1 cellular context compared by ENCODE assay signal in the genomic region with DNA sequence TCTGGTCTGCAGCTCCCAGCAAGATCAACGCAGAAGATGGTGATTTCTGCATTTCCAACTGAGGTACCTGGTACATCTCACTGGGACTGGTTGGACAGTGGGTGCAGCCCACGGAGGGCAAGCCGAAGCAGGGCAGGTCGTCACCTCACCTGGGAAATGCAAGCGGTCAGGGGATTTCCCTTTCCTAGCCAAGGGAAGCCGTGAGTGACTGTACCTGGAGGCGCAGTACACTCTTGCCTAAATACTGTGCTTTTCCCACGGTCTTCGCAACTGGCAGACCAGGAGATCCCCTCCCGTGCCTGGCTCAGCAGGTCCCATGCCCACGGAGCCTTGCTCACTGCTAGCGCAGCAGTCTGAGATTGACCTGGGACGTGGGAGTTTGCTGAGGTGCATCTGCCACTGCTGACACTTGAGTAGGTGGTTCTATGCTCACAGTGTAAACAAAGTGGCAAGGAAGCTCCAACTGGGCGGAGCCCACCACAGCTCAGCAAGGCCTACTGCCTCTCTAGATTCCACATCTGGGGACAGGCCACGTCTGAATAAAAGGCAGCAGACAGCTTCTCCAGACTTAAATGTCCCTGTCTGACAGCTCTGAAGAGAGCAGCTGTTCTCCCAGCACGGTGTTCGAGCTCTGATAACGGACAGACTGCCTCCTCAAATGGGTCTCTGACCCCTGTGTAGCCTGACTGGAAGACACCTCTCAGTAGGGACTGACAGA.
TF ChIP-seq lines count a peak whose summit lies in the region.

No MANE protein-coding gene starts in this region.

TF ChIP-seq in HepG2, 621 proteins besides CTCF, POLR2A, EP300 and RAD21:
- TF ChIP-seq ZNF883 (CRISPR knock-in tag; IDR thresholded peaks at IDR 0.05; ENCODE audit: not compliant biosample characterization), result peak; percentile 28
